In the genomic region with DNA sequence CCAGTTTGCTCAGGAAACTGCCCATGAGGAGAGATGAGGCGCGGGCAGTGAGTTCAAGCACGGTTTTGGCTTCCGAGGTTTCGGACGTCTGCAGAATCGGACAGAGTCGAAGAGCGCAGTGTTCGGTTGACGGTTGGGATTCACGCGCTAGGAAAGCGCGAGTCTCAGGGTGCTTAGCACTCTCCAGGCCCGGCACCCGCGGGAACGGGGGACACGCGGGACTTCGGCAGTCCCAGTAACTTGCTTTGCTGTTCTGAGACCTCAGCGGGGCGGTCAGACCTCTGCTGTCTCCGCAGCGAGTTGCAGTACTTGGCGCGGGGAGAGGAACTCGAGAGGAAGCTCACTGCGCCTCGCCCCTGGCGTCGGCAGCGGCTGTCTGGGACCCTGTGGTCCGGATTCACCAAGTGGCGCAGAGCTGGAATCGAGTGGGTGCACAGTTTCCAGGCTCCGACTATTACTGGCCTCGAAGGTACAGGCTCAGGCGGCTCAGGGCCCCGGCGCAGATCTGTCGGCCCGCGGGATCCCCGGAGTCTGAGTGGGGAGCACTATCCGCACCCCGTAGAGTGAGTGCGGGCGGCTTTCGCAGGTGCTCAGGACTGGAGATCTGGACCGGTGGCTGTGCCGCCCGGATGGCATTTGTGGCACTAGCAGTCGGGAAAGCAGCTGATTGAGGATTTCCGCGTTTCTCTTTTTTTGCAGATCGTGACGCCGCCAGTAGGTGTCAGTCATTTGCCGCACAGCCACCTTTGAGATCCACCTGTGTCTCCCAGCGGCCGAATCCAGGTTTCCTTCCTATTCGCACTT, we compare ENCODE assay signal across 8 cellular contexts. TPM values are rescaled to one million over a fixed set of nuclear protein-coding genes. Genes with fewer than 3 reads are reported as not detected.
DNase-seq lines count a peak whose midpoint lies in the region; TF ChIP-seq lines count a peak whose summit lies in the region.

TSS of gene POM121L2 (minus strand) at position 128 of the 804 bp plus-strand sequence. CDS start at position 25, 103 bp downstream.

- H3K9me3 ChIP-seq in Caco-2: peaks cover 12% of the 10 kb centered on the region

- H3K36me3 ChIP-seq in Caco-2 (ENCODE audit: control insufficient read depth, insufficient read depth, low read length): no peaks in the 10 kb centered on the region

- no peaks in the 10 kb centered on the region for H3K4me1 ChIP-seq in Caco-2

- POLR2A ChIA-PET in Caco-2 (lab: Charles Lee): no interaction called here

- no TSS peak for BruUV-seq in Caco-2 (replicated peaks; lab: Mats Ljungman, UMichigan)

- CTCF ChIA-PET in Caco-2 (lab: Charles Lee): no interaction called here

- H3K27me3 ChIP-seq in Caco-2 (replicated peaks; ENCODE audit: control insufficient read depth, insufficient read depth, low read length): no peaks in the 10 kb centered on the region

- peaks cover 2 to 14% (median 9%) of the 10 kb centered on the region in 5 experiments for H3K9me3 Mint-ChIP-seq in brain
- H3K9me3 Mint-ChIP-seq in Caco-2 (ENCODE audit: unreplicated experiment): peaks cover 12% of the 10 kb centered on the region

- intact Hi-C loops in Caco-2 (cut with micrococcal nuclease; ENCODE audit: unreplicated experiment): no loop called here

- H3K4me3 Mint-ChIP-seq in brain (peak within 1 kb of the TSS; percentile 77 to 91 (median 88)), Caco-2 (ENCODE audit: unreplicated experiment) (no peak within 1 kb of the TSS)

- TF ChIP-seq CTCF in AG09309 (IDR thresholded peaks at IDR 0.05; ENCODE audit: control insufficient read depth, insufficient read depth, low read depth, low read length, missing control alignments) (peak; percentile 65), NB4 (IDR thresholded peaks at IDR 0.05; ENCODE audit: low read depth, low read length) (peak; percentile 72), brain (conservative IDR thresholded peaks at IDR 0.05) (peak; percentile 73 to 90), Caco-2 (IDR thresholded peaks at IDR 0.05; ENCODE audit: insufficient read depth in 1 of 2, low read depth in 1 of 2, low read length in 1 of 2, severe bottlenecking in 1 of 2, unreplicated experiment in 1 of 2) (no peak)

- peaks cover 90% of the 10 kb centered on the region for H3K27me3 Mint-ChIP-seq in brain
- peaks cover 2% of the 10 kb centered on the region for H3K27me3 Mint-ChIP-seq in Caco-2 (ENCODE audit: insufficient read depth, unreplicated experiment)

- H3K36me3 Mint-ChIP-seq in brain: no peaks in the 10 kb centered on the region
- peaks cover 4% of the 10 kb centered on the region for H3K36me3 Mint-ChIP-seq in Caco-2 (ENCODE audit: insufficient read depth, unreplicated experiment)

- peaks cover 10% of the 10 kb centered on the region for H3K4me1 Mint-ChIP-seq in brain
- H3K4me1 Mint-ChIP-seq in Caco-2 (ENCODE audit: low read depth, unreplicated experiment): no peaks in the 10 kb centered on the region

- DNase-seq in AG09309 (ENCODE audit: low read depth): no peak
- peak; percentile 34 for DNase-seq in GM19240 (ENCODE audit: insufficient read length, low spot score)
- peak; percentile 84 for DNase-seq in NB4 (ENCODE audit: low read depth)
- DNase-seq in T-helper 9 cell: peak; percentile 43
- peak; percentile 88 for DNase-seq in islet precursor cell
- DNase-seq in stimulated activated CD4-positive, alpha-beta T cell treated with anti-CD3 and anti-CD28 coated beads, Interleukin-1b, Interleukin-23, amount 100 ng/mL, for 24 hours (ENCODE audit: low read depth in 4 of 4, low spot score in 1 of 4): peak in 3 of 4 experiments; percentile 36 to 50 (median 38)
- no peak for DNase-seq in Caco-2

- no peak for TF ChIP-seq POLR2A in NB4 (IDR thresholded peaks at IDR 0.05; ENCODE audit: extremely low read depth, insufficient read length)

- peak within 1 kb of the TSS in 1 of 5 experiments; percentile 38 for H3K27ac Mint-ChIP-seq in brain
- H3K27ac Mint-ChIP-seq in Caco-2 (ENCODE audit: unreplicated experiment): no peak within 1 kb of the TSS

- H3K4me3 ChIP-seq in AG09309 (ENCODE audit: control insufficient read depth, low read depth, low read length) (peak within 1 kb of the TSS; percentile 60), NB4 (ENCODE audit: low read depth, low read length) (peak within 1 kb of the TSS; percentile 57), Caco-2 (ENCODE audit: low read depth, low read length) (no peak within 1 kb of the TSS)

RNA-seq across cellular contexts. Expression of gene POM121L2, which starts in this region (rescaled TPM):
- not detected for polyA plus RNA-seq in brain (ENCODE audit: insufficient read depth, low read depth, low replicate concordance)
- not detected in 2 replicates for total RNA-seq in Caco-2 (2022)

Comparison
In these comparisons a context has a peak if more than half of its experiments do, and no peak if none do; other contexts are left out.
1. DNase-seq: peak in GM19240 (single experiment), NB4 (single experiment), T-helper 9 cell (single experiment), islet precursor cell (single experiment) and stimulated activated CD4-positive, alpha-beta T cell treated with anti-CD3 and anti-CD28 coated beads, Interleukin-1b, Interleukin-23, amount 100 ng/mL, for 24 hours (3 of 4); none in AG09309 (single experiment) and Caco-2 (0 of 2).
2. CTCF ChIP-seq: peak in AG09309 (single experiment), NB4 (single experiment) and brain (2 of 2); none in Caco-2 (0 of 2).